Comparison of ENCODE assay signal across 8 cellular contexts in genomic region chr9:128684065-128684324, GRCh38. TPM values are rescaled to one million over a fixed set of nuclear protein-coding genes. Genes with fewer than 3 reads are reported as not detected.
DNase-seq lines count a peak whose midpoint lies in the region; ATAC-seq and TF ChIP-seq lines count a peak whose summit lies in the region.

No MANE protein-coding gene starts in this region.

- peak overlapping the region; percentile 62 to 74 (median 70) for H3K4me3 ChIP-seq in right lobe of liver

- no peaks in the 10 kb centered on the region for H3K27me3 ChIP-seq in right lobe of liver

- H3K27ac ChIP-seq in right lobe of liver, result peak overlapping the region; percentile 85 to 89 (median 88)

- CTCF ChIA-PET in HEK293T (lab: Yijun Ruan, JAX), result no interaction called here

- no peaks in the 10 kb centered on the region for H3K27me3 Mint-ChIP-seq in activated T-cell treated with anti-CD3 and anti-CD28 coated beads, Interleukin-2, amount 50 U/mL, for 72 hours (ENCODE audit: low read depth)
- no peaks in the 10 kb centered on the region for H3K27me3 Mint-ChIP-seq in activated naive CD8-positive, alpha-beta T cell treated with anti-CD3 and anti-CD28 coated beads, Interleukin-2, amount 50 U/mL, for 24 hours
- no peaks in the 10 kb centered on the region for H3K27me3 Mint-ChIP-seq in type B pancreatic cell

- peak overlapping the region; percentile 85 to 97 for H3K4me3 Mint-ChIP-seq in activated T-cell treated with anti-CD3 and anti-CD28 coated beads, Interleukin-2, amount 50 U/mL, for 72 hours
- peak overlapping the region; percentile 100 for H3K4me3 Mint-ChIP-seq in activated naive CD8-positive, alpha-beta T cell treated with anti-CD3 and anti-CD28 coated beads, Interleukin-2, amount 50 U/mL, for 24 hours
- peak overlapping the region; percentile 97 for H3K4me3 Mint-ChIP-seq in type B pancreatic cell

- POLR2A ChIA-PET in HEK293T (lab: Yijun Ruan, JAX), result interaction anchor here (0.6 to 1.9 kb wide), 18 partner anchors 9 to 268 kb away, joined by 3 to 21 read pairs (median 5); partner anchors contain the start of genes DYNC2I2 and PKN3

- H3K4me1 ChIP-seq in right lobe of liver, result peaks cover 0 to 25% (median 7%) of the 10 kb centered on the region in 4 donors

- H3K9me3 ChIP-seq in right lobe of liver, result no peaks in the 10 kb centered on the region

- WGBS in right lobe of liver (ENCODE audit: insufficient coverage, low coverage, low lambda C conversion rate, missing lambda C conversion rate), result 0% methylated on average over 3 of the region's 3 CpGs

- ATAC-seq in activated T-cell treated with anti-CD3 and anti-CD28 coated beads, Interleukin-2, amount 50 U/mL, for 72 hours (replicated peaks in 1 of 2), result no peak
- ATAC-seq in activated naive CD8-positive, alpha-beta T cell treated with anti-CD3 and anti-CD28 coated beads, Interleukin-2, amount 50 U/mL, for 24 hours, result no peak
- ATAC-seq in right lobe of liver (peak; percentile 1 to 11 (median 8)), GM19455 (IDR thresholded peaks at IDR 0.05; ENCODE audit: unreplicated experiment) (no peak)

- H3K36me3 Mint-ChIP-seq in activated T-cell treated with anti-CD3 and anti-CD28 coated beads, Interleukin-2, amount 50 U/mL, for 72 hours (ENCODE audit: insufficient read depth in 2 of 2), result peaks cover 5 to 8% of the 10 kb centered on the region in 2 donors
- peaks cover 16% of the 10 kb centered on the region for H3K36me3 Mint-ChIP-seq in activated naive CD8-positive, alpha-beta T cell treated with anti-CD3 and anti-CD28 coated beads, Interleukin-2, amount 50 U/mL, for 24 hours (ENCODE audit: low read depth)
- peaks cover 11% of the 10 kb centered on the region for H3K36me3 Mint-ChIP-seq in type B pancreatic cell

- no peak for DNase-seq in activated T-cell treated with anti-CD3 and anti-CD28 coated beads, Interleukin-2, amount 50 U/mL, for 72 hours
- DNase-seq in activated T-cell treated with anti-CD3 and anti-CD28 coated beads for 4 hours (no peak), right lobe of liver (no peak), type B pancreatic cell (ENCODE audit: extremely low spot score, unreplicated experiment) (no peak), HEK293T (ENCODE audit: extremely low spot score) (no peak)
- DNase-seq in activated naive CD8-positive, alpha-beta T cell treated with anti-CD3 and anti-CD28 coated beads, Interleukin-2, amount 50 U/mL, for 24 hours, result no peak
- no peak for DNase-seq in stimulated activated CD4-positive, alpha-beta T cell treated with anti-CD3 and anti-CD28 coated beads, Interleukin-4, amount 100 ng/mL, for 24 hours

- TF ChIP-seq POLR2A in right lobe of liver (IDR thresholded peaks at IDR 0.05), result no peak

- no peak for TF ChIP-seq CTCF in right lobe of liver (IDR thresholded peaks at IDR 0.05)
- TF ChIP-seq CTCF in type B pancreatic cell (conservative IDR thresholded peaks at IDR 0.05), result no peak

- H3K27ac Mint-ChIP-seq in activated T-cell treated with anti-CD3 and anti-CD28 coated beads, Interleukin-2, amount 50 U/mL, for 72 hours, result peak overlapping the region; percentile 66
- peak overlapping the region; percentile 99 for H3K27ac Mint-ChIP-seq in activated naive CD8-positive, alpha-beta T cell treated with anti-CD3 and anti-CD28 coated beads, Interleukin-2, amount 50 U/mL, for 24 hours
- peak overlapping the region; percentile 100 for H3K27ac Mint-ChIP-seq in type B pancreatic cell

- intact Hi-C loops in right lobe of liver (cut with DNase I), result no loop called here

- H3K4me1 Mint-ChIP-seq in activated T-cell treated with anti-CD3 and anti-CD28 coated beads, Interleukin-2, amount 50 U/mL, for 72 hours (ENCODE audit: low read depth), result peaks cover 52% of the 10 kb centered on the region
- peaks cover 54% of the 10 kb centered on the region for H3K4me1 Mint-ChIP-seq in activated naive CD8-positive, alpha-beta T cell treated with anti-CD3 and anti-CD28 coated beads, Interleukin-2, amount 50 U/mL, for 24 hours
- peaks cover 38% of the 10 kb centered on the region for H3K4me1 Mint-ChIP-seq in type B pancreatic cell (ENCODE audit: unreplicated experiment)

- H3K9me3 Mint-ChIP-seq in activated T-cell treated with anti-CD3 and anti-CD28 coated beads, Interleukin-2, amount 50 U/mL, for 72 hours, result no peaks in the 10 kb centered on the region
- no peaks in the 10 kb centered on the region for H3K9me3 Mint-ChIP-seq in activated naive CD8-positive, alpha-beta T cell treated with anti-CD3 and anti-CD28 coated beads, Interleukin-2, amount 50 U/mL, for 24 hours
- H3K9me3 Mint-ChIP-seq in type B pancreatic cell, result no peaks in the 10 kb centered on the region

- no peaks in the 10 kb centered on the region for H3K36me3 ChIP-seq in right lobe of liver

TF ChIP-seq in HEK293T, 16 proteins besides CTCF, POLR2A, EP300 and RAD21:
- TF ChIP-seq FOXK2 (IDR thresholded peaks at IDR 0.05), result no peak
- no peak for TF ChIP-seq SUZ12 (IDR thresholded peaks at IDR 0.05)
- TF ChIP-seq L3MBTL2 (conservative IDR thresholded peaks at IDR 0.05), result no peak
- TF ChIP-seq BHLHE40 (IDR thresholded peaks at IDR 0.05; ENCODE audit: borderline replicate concordance), result no peak
- no peak for TF ChIP-seq LEF1 (IDR thresholded peaks at IDR 0.05; ENCODE audit: borderline replicate concordance)
- TF ChIP-seq ZNF384 (IDR thresholded peaks at IDR 0.05), result no peak
- TF ChIP-seq HDGF (IDR thresholded peaks at IDR 0.05; ENCODE audit: borderline replicate concordance), result no peak
- no peak for TF ChIP-seq ELF4 (IDR thresholded peaks at IDR 0.05)
- TF ChIP-seq CTBP1 (IDR thresholded peaks at IDR 0.05; ENCODE audit: borderline replicate concordance), result no peak
- no peak for TF ChIP-seq PKNOX1 (IDR thresholded peaks at IDR 0.05)
- no peak for TF ChIP-seq FOXA1 (IDR thresholded peaks at IDR 0.05)
- TF ChIP-seq ARNT (IDR thresholded peaks at IDR 0.05), result no peak
- no peak for TF ChIP-seq FOXM1 (IDR thresholded peaks at IDR 0.05; ENCODE audit: borderline replicate concordance)

RNA-seq across cellular contexts. Expression of gene SET, which starts 5.0 kb away (rescaled TPM):
- 100 to 1,000 TPM; 448 to 582 TPM for total RNA-seq in activated T-cell treated with anti-CD3 and anti-CD28 coated beads, Interleukin-2, amount 50 U/mL, for 72 hours
- total RNA-seq in right lobe of liver (100 to 1,000 TPM in 2 of 6 experiments, 10 to 100 TPM in 4; 57.4 to 110 (median 82.6) TPM), type B pancreatic cell (ENCODE audit: low replicate concordance) (450 and 545 TPM in 2 replicates)

RNA-seq across cellular contexts. Expression of gene PKN3, which starts 18.3 kb away (rescaled TPM):
- 10 to 100 TPM; 11.6 to 22.9 TPM for total RNA-seq in activated T-cell treated with anti-CD3 and anti-CD28 coated beads, Interleukin-2, amount 50 U/mL, for 72 hours
- total RNA-seq in right lobe of liver, result 1 to 10 TPM in 5 of 6 experiments, under 1 TPM in 1; 0.81 to 4.9 (median 2.4) TPM
- 6.9 and 11.7 TPM in 2 replicates for total RNA-seq in type B pancreatic cell (ENCODE audit: low replicate concordance)

RNA-seq across cellular contexts. Expression of gene DYNC2I2, which starts 27.3 kb away (rescaled TPM):
- 10 to 100 TPM; 27.1 to 31.2 TPM for total RNA-seq in activated T-cell treated with anti-CD3 and anti-CD28 coated beads, Interleukin-2, amount 50 U/mL, for 72 hours
- total RNA-seq in right lobe of liver (10 to 100 TPM; 11.8 to 23.9 (median 18.8) TPM), type B pancreatic cell (ENCODE audit: low replicate concordance) (65.0 and 70.6 TPM in 2 replicates)

RNA-seq across cellular contexts. Expression of gene ZDHHC12, which starts 39.9 kb away (rescaled TPM):
- total RNA-seq in activated T-cell treated with anti-CD3 and anti-CD28 coated beads, Interleukin-2, amount 50 U/mL, for 72 hours, result 10 to 100 TPM; 48.7 to 53.7 TPM
- 10 to 100 TPM; 14.1 to 46.1 (median 22.7) TPM for total RNA-seq in right lobe of liver
- total RNA-seq in type B pancreatic cell (ENCODE audit: low replicate concordance), result 25.6 and 53.5 TPM in 2 replicates

Comparison
In these comparisons a context has a peak if more than half of its experiments do, and no peak if none do; other contexts are left out.
1. ATAC-seq: peak in right lobe of liver (4 of 4); none in activated T-cell treated with anti-CD3 and anti-CD28 coated beads, Interleukin-2, amount 50 U/mL, for 72 hours (0 of 2), activated naive CD8-positive, alpha-beta T cell treated with anti-CD3 and anti-CD28 coated beads, Interleukin-2, amount 50 U/mL, for 24 hours (single experiment) and GM19455 (single experiment).
2. Peak in every context shown above with its lines, with median percentiles within 50 percentile points of each other: H3K27ac Mint-ChIP-seq and H3K4me3 Mint-ChIP-seq.